ENCODE assay signal across 26 cellular contexts in the genomic region with DNA sequence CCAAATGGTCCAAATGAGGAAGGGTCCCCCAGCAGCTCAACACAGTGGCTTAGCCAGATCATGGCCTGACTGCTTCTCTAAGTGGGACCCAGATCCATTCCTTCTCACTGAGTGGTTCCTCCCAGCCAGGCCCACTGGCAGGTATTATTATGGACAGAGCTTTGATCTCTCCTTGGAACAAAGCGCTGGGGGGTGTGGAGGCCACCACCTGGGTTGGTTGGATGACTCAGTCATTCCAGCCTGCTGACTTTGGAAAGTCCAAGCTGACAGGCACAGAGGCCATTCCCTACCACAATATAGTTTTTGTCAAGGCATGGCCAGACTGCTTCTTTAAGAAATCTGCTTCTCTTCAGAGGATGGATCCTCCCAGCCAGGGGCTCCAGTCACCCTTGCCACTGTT.
DNase-seq lines count a peak whose midpoint lies in the region; TF ChIP-seq lines count a peak whose summit lies in the region.
"Had no signal": no experiment of that assay in that cellular context is flagged by ENCODE, and none has a peak within 500 bp of the region (broad histone marks: within the 10 kb centered on the region; RNA-seq: fewer than 3 reads in every experiment).

No MANE protein-coding gene starts in this region.

- no CpG with 5 or more reads among the region's 1 CpG for WGBS in mesendoderm (ENCODE audit: extremely low coverage, insufficient coverage, low lambda C conversion rate)

- no peak overlapping the region for H3K18ac ChIP-seq in mesendoderm (ENCODE audit: low read length)

- H3K79me2 ChIP-seq in mesendoderm (ENCODE audit: control insufficient read depth, insufficient read depth, low read length) = no peaks in the 10 kb centered on the region

- no peak overlapping the region for H2AK5ac ChIP-seq in mesendoderm (ENCODE audit: low read length)

- no peak overlapping the region for H2BK15ac ChIP-seq in mesendoderm (replicated peaks; ENCODE audit: low read depth)

- no peak overlapping the region for H3K9ac ChIP-seq in mesendoderm (ENCODE audit: low read length)

- H3K27me3 ChIP-seq in mesendoderm (ENCODE audit: insufficient read depth, low read length, poor library complexity) = no peaks in the 10 kb centered on the region
- H3K27me3 ChIP-seq: gastroesophageal sphincter, left lung, tibial nerve had no signal

- H4K5ac ChIP-seq in mesendoderm (ENCODE audit: low read length) = no peak overlapping the region

- H3K4me3 Mint-ChIP-seq in chondrocyte (ENCODE audit: unreplicated experiment) = no peak overlapping the region
- H3K4me3 Mint-ChIP-seq: activated CD4-positive, alpha-beta T cell treated with anti-CD3 and anti-CD28 coated beads, Interleukin-2, amount 10 ng/mL, durations not matched to agents 7 days and 5 days; CD4-positive, alpha-beta memory T cell; nephron progenitor cell; stimulated activated naive CD8-positive, alpha-beta T cell treated with anti-CD3 and anti-CD28 coated beads, Interleukin-15, Interleukin-2, amounts not matched to agents 100 ng/mL and 50 ng/mL, for 24 hours had no signal

- no peak overlapping the region for H3K27ac ChIP-seq in mesendoderm (ENCODE audit: low read depth, low read length)
- H3K27ac ChIP-seq: gastroesophageal sphincter, left lung, tibial nerve, VCaP had no signal

- H3K56ac ChIP-seq in mesendoderm (ENCODE audit: low read length) = no peak overlapping the region

- TF ChIP-seq CTCF in chondrocyte (IDR thresholded peaks at IDR 0.05) = no peak

- no peak overlapping the region for H3K4me2 ChIP-seq in mesendoderm (ENCODE audit: low read length)

- H3K4ac ChIP-seq in mesendoderm (ENCODE audit: low read depth, low read length) = no peak overlapping the region

- H4K8ac ChIP-seq in mesendoderm (ENCODE audit: low read depth, low read length) = no peak overlapping the region

- no peak overlapping the region for H2BK120ac ChIP-seq in mesendoderm (ENCODE audit: low read depth, low read length)

- H3K79me1 ChIP-seq in mesendoderm (ENCODE audit: low read length) = no peaks in the 10 kb centered on the region

- no peaks in the 10 kb centered on the region for H3K4me1 ChIP-seq in mesendoderm (ENCODE audit: control insufficient read depth, low read depth, low read length)
- H3K4me1 ChIP-seq: gastroesophageal sphincter, left lung had no signal

- no peaks in the 10 kb centered on the region for H3K27me3 Mint-ChIP-seq in chondrocyte (ENCODE audit: low read depth)
- H3K27me3 Mint-ChIP-seq: activated CD4-positive, alpha-beta T cell treated with anti-CD3 and anti-CD28 coated beads, Interleukin-2, amount 10 ng/mL, durations not matched to agents 7 days and 5 days; CD4-positive, alpha-beta memory T cell; stimulated activated naive CD8-positive, alpha-beta T cell treated with anti-CD3 and anti-CD28 coated beads, Interleukin-15, Interleukin-2, amounts not matched to agents 100 ng/mL and 50 ng/mL, for 24 hours had no signal

- H3K23ac ChIP-seq in mesendoderm (ENCODE audit: low read length) = no peak overlapping the region

- no peak overlapping the region for H3K27ac Mint-ChIP-seq in chondrocyte (ENCODE audit: unreplicated experiment)
- H3K27ac Mint-ChIP-seq: activated CD4-positive, alpha-beta T cell treated with anti-CD3 and anti-CD28 coated beads, Interleukin-2, amount 10 ng/mL, durations not matched to agents 7 days and 5 days; activated T-helper 2 cell treated with anti-CD3 and anti-CD28 coated beads, Interferon-gamma antibody, Interleukin-2, Interleukin-4, amounts not matched to agents 10 μg/mL and 5 μg/mL and 100 μg/mL, durations not matched to agents 14 hours and 24 hours and 36 hours; nephron progenitor cell; stimulated activated naive CD8-positive, alpha-beta T cell treated with anti-CD3 and anti-CD28 coated beads, Interleukin-15, Interleukin-2, amounts not matched to agents 100 ng/mL and 50 ng/mL, for 24 hours had no signal

- peak; percentile 23 for DNase-seq in ELR (ENCODE audit: low read depth)
- DNase-seq in LoVo (ENCODE audit: low spot score) = peak; percentile 61
- peak; percentile 32 for DNase-seq in chondrocyte (ENCODE audit: low spot score)
- peak; percentile 6 for DNase-seq in mesendoderm
- DNase-seq in DMS153 treated with DMSO at 0.1 percent for 48 hours (lab: John Stamatoyannopoulos, UW; ENCODE audit: unreplicated experiment) = no peak
- no peak for DNase-seq in activated naive CD4-positive, alpha-beta T cell treated with anti-CD3 and anti-CD28 coated beads, Interleukin-2, amount 50 U/mL, for 16 hours
- DNase-seq in T-helper 9 cell = no peak
- no peak for DNase-seq in RPMI8226
- DNase-seq: activated CD4-positive, alpha-beta T cell treated with anti-CD3 and anti-CD28 coated beads, Interleukin-2, amount 10 ng/mL, durations not matched to agents 7 days and 5 days; caudate nucleus; CD4-positive, alpha-beta memory T cell; DND-41; midbrain; MM.1S; NCI-H1436 treated with DMSO at 0.1 percent for 48 hours; NCI-H526 treated with DMSO at 0.1 percent for 48 hours; nephron progenitor cell; Right ventricle myocardium superior; stimulated activated CD4-positive, alpha-beta T cell treated with anti-CD3 and anti-CD28 coated beads, Interleukin-2, amount 100 ng/mL, for 48 hours; T-helper 1 cell had no signal

- H3K36me3 Mint-ChIP-seq in chondrocyte (ENCODE audit: low read depth) = peaks cover 13% of the 10 kb centered on the region

- H3K9me3 Mint-ChIP-seq in chondrocyte (ENCODE audit: low read depth) = peaks cover 29% of the 10 kb centered on the region

- no peaks in the 10 kb centered on the region for H3K4me1 Mint-ChIP-seq in chondrocyte (ENCODE audit: low read depth)
- H3K4me1 Mint-ChIP-seq: nephron progenitor cell had no signal

- H2BK5ac ChIP-seq in mesendoderm (ENCODE audit: low read length) = no peak overlapping the region

- no peak overlapping the region for H3K4me3 ChIP-seq in mesendoderm (ENCODE audit: low read length)
- H3K4me3 ChIP-seq: gastroesophageal sphincter, left lung, tibial nerve had no signal

- H3K36me3 ChIP-seq in mesendoderm (ENCODE audit: control insufficient read depth, insufficient read depth, low read length) = no peaks in the 10 kb centered on the region
- H3K36me3 ChIP-seq: gastroesophageal sphincter, left lung, tibial nerve had no signal

Comparison
In these comparisons a context has a peak if more than half of its experiments do, and no peak if none do; other contexts are left out.
1. DNase-seq: peak in ELR (single experiment), LoVo (single experiment), chondrocyte (single experiment) and mesendoderm (single experiment); none in DMS153 treated with DMSO at 0.1 percent for 48 hours (single experiment), activated naive CD4-positive, alpha-beta T cell treated with anti-CD3 and anti-CD28 coated beads, Interleukin-2, amount 50 U/mL, for 16 hours (single experiment), T-helper 9 cell (single experiment) and RPMI8226 (single experiment).